8 cellular contexts compared by ENCODE assay signal in genomic region chr17:17354560-17355357, GRCh38. TPM values are rescaled to one million over a fixed set of nuclear protein-coding genes. Genes with fewer than 3 reads are reported as not detected.
DNase-seq lines count a peak whose midpoint lies in the region; ATAC-seq lines count a peak whose summit lies in the region.

No MANE protein-coding gene starts in this region.

- H3K4me1 ChIP-seq in GM23248 (ENCODE audit: insufficient read depth), result no peaks in the 10 kb centered on the region

- no peaks in the 10 kb centered on the region for H4K20me1 ChIP-seq in GM23248 (ENCODE audit: insufficient read depth)

- no peak for ATAC-seq in central memory CD8-positive, alpha-beta T cell (replicated peaks; ENCODE audit: extremely low read depth, poor library complexity, severe bottlenecking)

- H3F3A ChIP-seq in GM23248 (ENCODE audit: insufficient read depth), result no peaks in the 10 kb centered on the region

- no peak overlapping the region for H3K4me3 Mint-ChIP-seq in central memory CD8-positive, alpha-beta T cell

- H3K27ac Mint-ChIP-seq in central memory CD8-positive, alpha-beta T cell (ENCODE audit: low read depth), result no peak overlapping the region

- no peaks in the 10 kb centered on the region for H3K9me3 Mint-ChIP-seq in central memory CD8-positive, alpha-beta T cell

- peak; percentile 59 for DNase-seq in A172 (ENCODE audit: low spot score)
- DNase-seq in GM23248, result peak; percentile 84
- DNase-seq in NCI-H345 (lab: John Stamatoyannopoulos, UW), result peak; percentile 72
- DNase-seq in activated CD4-positive, alpha-beta T cell treated with anti-CD3 and anti-CD28 coated beads for 24 hours (ENCODE audit: low read depth in 2 of 2), result peak; percentile 59 to 69
- peak; percentile 70 to 73 for DNase-seq in central memory CD8-positive, alpha-beta T cell (ENCODE audit: low spot score in 2 of 2)
- peak; percentile 85 for DNase-seq in left kidney (ENCODE audit: low read depth, low spot score)
- peak; percentile 56 to 77 for DNase-seq in stimulated activated CD4-positive, alpha-beta T cell treated with anti-CD3 and anti-CD28 coated beads, Interleukin-4, amount 100 ng/mL, for 48 hours (ENCODE audit: low read depth in 2 of 2)
- DNase-seq in OCI-M2 (lab: John Stamatoyannopoulos, UW; ENCODE audit: unreplicated experiment), result no peak

- H3K9ac ChIP-seq in GM23248, result no peak overlapping the region

- no peaks in the 10 kb centered on the region for H3K36me3 ChIP-seq in GM23248 (ENCODE audit: low read depth)

- H2AFZ ChIP-seq in GM23248, result no peak overlapping the region

- no peaks in the 10 kb centered on the region for H3K4me1 Mint-ChIP-seq in central memory CD8-positive, alpha-beta T cell

- H3K4me3 ChIP-seq in GM23248, result no peak overlapping the region

- H3K36me3 Mint-ChIP-seq in central memory CD8-positive, alpha-beta T cell (ENCODE audit: insufficient read depth), result no peaks in the 10 kb centered on the region

- no peaks in the 10 kb centered on the region for H3K9me2 ChIP-seq in GM23248 (ENCODE audit: insufficient read depth)

- H3K27ac ChIP-seq in GM23248, result no peak overlapping the region

- WGBS in GM23248 (ENCODE audit: low coverage in 1 of 2, low lambda C conversion rate in 2 of 2, missing lambda C conversion rate in 2 of 2), 2 experiments, result 31 to 34% methylated on average over 14 of the region's 14 CpGs

- H3K4me2 ChIP-seq in GM23248 (ENCODE audit: unreplicated experiment), result no peak overlapping the region

- no peaks in the 10 kb centered on the region for H3K9me3 ChIP-seq in GM23248 (ENCODE audit: low read depth)

- H3K27me3 ChIP-seq in GM23248 (replicated peaks; ENCODE audit: insufficient read depth), result no peaks in the 10 kb centered on the region

- H3K27me3 Mint-ChIP-seq in central memory CD8-positive, alpha-beta T cell, result peaks cover 16% of the 10 kb centered on the region

- in situ Hi-C loops in GM23248 (cut with MboI), result loop anchor here (10.0 kb wide), 2 partner anchors 140 to 290 kb away; partner anchors contain the start of gene RASD1

- H3K79me2 ChIP-seq in GM23248 (ENCODE audit: insufficient read depth), result no peaks in the 10 kb centered on the region

RNA-seq across cellular contexts. Expression of gene NT5M, which starts 51.6 kb away (rescaled TPM):
- 12.3 and 12.7 TPM in 2 replicates for total RNA-seq in A172 (2014; rRNA removed; shearing (Covaris generic))
- 0.63 and 5.1 TPM in 2 replicates for total RNA-seq in GM23248 (2014; rRNA removed; shearing (Covaris generic))
- 3.3 and 4.5 TPM in 2 replicates for polyA plus RNA-seq in GM23248 (2016; fragmentation: Nextera tagmentation; extraction: Ambion mirVana)
